ENCODE assay signal across 1 cellular context in the genomic region with DNA sequence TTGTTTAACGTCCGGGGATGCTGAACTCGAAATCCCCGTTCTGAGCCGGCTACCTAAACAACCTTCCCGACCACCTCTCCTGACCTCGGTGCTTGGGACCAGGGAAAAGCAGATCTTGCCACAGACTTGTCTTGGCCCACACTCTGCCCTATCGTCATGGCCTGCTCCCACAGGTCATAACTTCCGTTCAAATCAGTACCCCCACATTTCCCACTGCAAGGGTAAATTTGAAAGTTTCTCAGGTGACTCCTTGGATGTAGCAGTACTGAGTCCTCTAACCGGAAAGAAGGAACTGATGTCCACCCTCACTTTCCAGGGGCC.
A peak's percentile ranks its signal among the peaks of the same experiment; 100 is the strongest.
TF ChIP-seq lines count a peak whose summit lies in the region.

No MANE protein-coding gene starts in this region.

TF ChIP-seq in HEK293, 187 proteins besides CTCF, POLR2A, EP300 and RAD21 (continued from another document):
- TF ChIP-seq INSM2 (tag by site-specific recombination; IDR thresholded peaks at IDR 0.05), result no peak
- TF ChIP-seq, protein P1, sequence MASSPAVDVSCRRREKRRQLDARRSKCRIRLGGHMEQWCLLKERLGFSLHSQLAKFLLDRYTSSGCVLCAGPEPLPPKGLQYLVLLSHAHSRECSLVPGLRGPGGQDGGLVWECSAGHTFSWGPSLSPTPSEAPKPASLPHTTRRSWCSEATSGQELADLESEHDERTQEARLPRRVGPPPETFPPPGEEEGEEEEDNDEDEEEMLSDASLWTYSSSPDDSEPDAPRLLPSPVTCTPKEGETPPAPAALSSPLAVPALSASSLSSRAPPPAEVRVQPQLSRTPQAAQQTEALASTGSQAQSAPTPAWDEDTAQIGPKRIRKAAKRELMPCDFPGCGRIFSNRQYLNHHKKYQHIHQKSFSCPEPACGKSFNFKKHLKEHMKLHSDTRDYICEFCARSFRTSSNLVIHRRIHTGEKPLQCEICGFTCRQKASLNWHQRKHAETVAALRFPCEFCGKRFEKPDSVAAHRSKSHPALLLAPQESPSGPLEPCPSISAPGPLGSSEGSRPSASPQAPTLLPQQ (tag by site-specific recombination; IDR thresholded peaks at IDR 0.05), result no peak
- no peak for TF ChIP-seq ZNF433 (tag by site-specific recombination; IDR thresholded peaks at IDR 0.05; ENCODE audit: low read depth)
- TF ChIP-seq MZF1 (tag by site-specific recombination; IDR thresholded peaks at IDR 0.05; ENCODE audit: borderline replicate concordance), result peak; percentile 76; the same call in 1 of the 2 replicates
- TF ChIP-seq ZNF341 (tag by site-specific recombination; IDR thresholded peaks at IDR 0.05; ENCODE audit: low read depth), result no peak; the same call in 1 of the 2 replicates
- TF ChIP-seq ZNF274 (IDR thresholded peaks at IDR 0.05; ENCODE audit: low read length), result no peak
- no peak for TF ChIP-seq ZNF274 (tag by site-specific recombination; IDR thresholded peaks at IDR 0.05; ENCODE audit: borderline replicate concordance)
- TF ChIP-seq MEIS1 (CRISPR knock-in tag; IDR thresholded peaks at IDR 0.05; ENCODE audit: borderline replicate concordance), result no peak
- no peak for TF ChIP-seq ZSCAN18 (tag by site-specific recombination; IDR thresholded peaks at IDR 0.05)
- no peak for TF ChIP-seq ZNF580 (tag by site-specific recombination; IDR thresholded peaks at IDR 0.05)
- TF ChIP-seq ZNF624 (tag by site-specific recombination; IDR thresholded peaks at IDR 0.05), result no peak
- peak; percentile 41 for TF ChIP-seq ZNF600 (tag by site-specific recombination; IDR thresholded peaks at IDR 0.05)
- no peak for TF ChIP-seq ZNF747 (tag by site-specific recombination; IDR thresholded peaks at IDR 0.05)
- TF ChIP-seq ZNF311 (tag by site-specific recombination; IDR thresholded peaks at IDR 0.05; ENCODE audit: borderline replicate concordance), result no peak
- no peak for TF ChIP-seq ZSCAN23 (tag by site-specific recombination; IDR thresholded peaks at IDR 0.05)
- TF ChIP-seq ZNF416 (tag by site-specific recombination; IDR thresholded peaks at IDR 0.05), result no peak
- TF ChIP-seq, protein P2, sequence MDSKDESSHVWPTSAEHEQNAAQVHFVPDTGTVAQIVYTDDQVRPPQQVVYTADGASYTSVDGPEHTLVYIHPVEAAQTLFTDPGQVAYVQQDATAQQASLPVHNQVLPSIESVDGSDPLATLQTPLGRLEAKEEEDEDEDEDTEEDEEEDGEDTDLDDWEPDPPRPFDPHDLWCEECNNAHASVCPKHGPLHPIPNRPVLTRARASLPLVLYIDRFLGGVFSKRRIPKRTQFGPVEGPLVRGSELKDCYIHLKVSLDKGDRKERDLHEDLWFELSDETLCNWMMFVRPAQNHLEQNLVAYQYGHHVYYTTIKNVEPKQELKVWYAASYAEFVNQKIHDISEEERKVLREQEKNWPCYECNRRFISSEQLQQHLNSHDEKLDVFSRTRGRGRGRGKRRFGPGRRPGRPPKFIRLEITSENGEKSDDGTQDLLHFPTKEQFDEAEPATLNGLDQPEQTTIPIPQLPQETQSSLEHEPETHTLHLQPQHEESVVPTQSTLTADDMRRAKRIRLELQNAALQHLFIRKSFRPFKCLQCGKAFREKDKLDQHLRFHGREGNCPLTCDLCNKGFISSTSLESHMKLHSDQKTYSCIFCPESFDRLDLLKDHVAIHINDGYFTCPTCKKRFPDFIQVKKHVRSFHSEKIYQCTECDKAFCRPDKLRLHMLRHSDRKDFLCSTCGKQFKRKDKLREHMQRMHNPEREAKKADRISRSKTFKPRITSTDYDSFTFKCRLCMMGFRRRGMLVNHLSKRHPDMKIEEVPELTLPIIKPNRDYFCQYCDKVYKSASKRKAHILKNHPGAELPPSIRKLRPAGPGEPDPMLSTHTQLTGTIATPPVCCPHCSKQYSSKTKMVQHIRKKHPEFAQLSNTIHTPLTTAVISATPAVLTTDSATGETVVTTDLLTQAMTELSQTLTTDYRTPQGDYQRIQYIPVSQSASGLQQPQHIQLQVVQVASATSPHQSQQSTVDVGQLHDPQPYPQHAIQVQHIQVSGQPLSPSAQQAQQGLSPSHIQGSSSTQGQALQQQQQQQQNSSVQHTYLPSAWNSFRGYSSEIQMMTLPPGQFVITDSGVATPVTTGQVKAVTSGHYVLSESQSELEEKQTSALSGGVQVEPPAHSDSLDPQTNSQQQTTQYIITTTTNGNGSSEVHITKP (tag by site-specific recombination; IDR thresholded peaks at IDR 0.05), result peak; percentile 53; the same call in 1 of the 2 replicates
- TF ChIP-seq SCRT2 (tag by site-specific recombination; IDR thresholded peaks at IDR 0.05), result no peak
- TF ChIP-seq HOXC10 (CRISPR knock-in tag; IDR thresholded peaks at IDR 0.05), result no peak
- TF ChIP-seq GLI4 (tag by site-specific recombination; IDR thresholded peaks at IDR 0.05), result no peak
- no peak for TF ChIP-seq ZNF639 (tag by site-specific recombination; IDR thresholded peaks at IDR 0.05)
